ENCODE assay signal across 8 cellular contexts in the genomic region with DNA sequence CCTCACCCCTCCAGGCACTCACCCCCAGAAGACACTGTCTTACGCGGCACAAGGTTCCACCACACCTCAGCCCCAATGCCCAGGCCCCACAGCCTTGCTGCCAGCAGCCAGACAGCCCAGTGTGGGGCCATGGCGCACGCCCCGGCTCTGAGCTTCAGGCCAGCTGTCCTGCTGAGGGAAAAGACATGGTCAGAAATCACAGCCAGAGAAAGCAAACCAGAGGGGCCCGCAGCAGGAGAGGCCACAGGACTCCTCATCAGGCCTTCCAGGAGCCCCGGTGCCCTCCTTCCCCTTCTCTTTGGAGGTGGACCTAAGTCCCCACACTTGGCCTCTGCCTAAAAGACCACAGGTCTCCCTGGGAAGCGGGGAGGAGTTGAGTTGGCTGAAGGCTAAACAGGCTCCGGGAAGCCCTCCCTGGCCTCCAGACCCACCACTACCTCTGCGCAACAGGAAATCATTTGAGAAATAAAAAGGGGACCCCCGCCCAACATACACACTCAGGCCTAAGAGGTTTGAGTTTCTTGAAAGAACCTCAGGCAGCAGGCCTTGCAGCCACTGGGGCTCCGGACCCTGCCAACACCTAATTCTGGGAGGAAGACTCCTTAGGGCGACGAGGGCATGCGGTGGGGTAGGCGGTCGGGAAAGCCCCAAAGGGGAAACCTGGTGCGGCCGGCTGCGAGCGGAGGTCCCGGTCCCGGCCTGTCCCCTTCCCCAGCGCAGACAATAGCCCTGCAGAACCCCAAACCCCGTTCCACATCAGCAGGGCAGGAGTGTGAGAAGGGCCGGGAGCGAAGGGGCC. TPM values are rescaled to one million over a fixed set of nuclear protein-coding genes. Genes with fewer than 3 reads are reported as not detected.
DNase-seq lines count a peak whose midpoint lies in the region; ATAC-seq and TF ChIP-seq lines count a peak whose summit lies in the region.

No MANE protein-coding gene starts in this region.

- DNase-seq in heart right ventricle: no peak
- no peak for DNase-seq in left ventricle myocardium superior
- DNase-seq in RPMI7951 (ENCODE audit: low read depth): peak; percentile 24
- DNase-seq in dermis blood vessel endothelial cell: peak; percentile 32
- peak in 3 of 10 donors; percentile 32 to 37 (median 37) for DNase-seq in naive thymus-derived CD8-positive, alpha-beta T cell
- DNase-seq in T1000 (lab: John Stamatoyannopoulos, UW): no peak
- DNase-seq in HUDEP-2 (lab: John Stamatoyannopoulos, UW; ENCODE audit: unreplicated experiment in 76 of 76): no peak

- H3K27me3 ChIP-seq in heart right ventricle: peaks cover 0 to 56% (median 0%) of the 10 kb centered on the region in 7 donors

- H3K36me3 ChIP-seq in heart right ventricle: peaks cover 9 to 53% (median 38%) of the 10 kb centered on the region in 9 donors

- no peak for TF ChIP-seq CTCF in heart right ventricle (IDR thresholded peaks at IDR 0.05)

- peak in 1 of 8 donors; percentile 1 for ATAC-seq in heart right ventricle
- no peak for ATAC-seq in left ventricle myocardium superior
- ATAC-seq in naive thymus-derived CD8-positive, alpha-beta T cell: peak in 1 of 2 donors; percentile 13
- ATAC-seq in HG03196 (IDR thresholded peaks at IDR 0.05; ENCODE audit: unreplicated experiment): no peak

- H3K27ac ChIP-seq in heart right ventricle: peak overlapping the region; percentile 87 to 100 (median 100)

- H3K9me3 Mint-ChIP-seq in naive thymus-derived CD8-positive, alpha-beta T cell: no peaks in the 10 kb centered on the region

- H3K27ac Mint-ChIP-seq in naive thymus-derived CD8-positive, alpha-beta T cell: peak overlapping the region; percentile 79 to 89 (median 88)

- POLR2A ChIA-PET in naive thymus-derived CD8-positive, alpha-beta T cell (lab: Charles Lee): interaction anchor here (0.6 to 5.7 kb wide), 23 partner anchors 8 to 95 kb away, joined by 3 to 62 read pairs (median 5); a partner anchor contains a TSS

- H3K4me3 ChIP-seq in heart right ventricle: peak overlapping the region; percentile 72 to 100 (median 98)

- H3K4me3 Mint-ChIP-seq in naive thymus-derived CD8-positive, alpha-beta T cell: peak overlapping the region; percentile 81 to 93 (median 86)

- H3K4me1 Mint-ChIP-seq in naive thymus-derived CD8-positive, alpha-beta T cell: peaks cover 20 to 44% (median 40%) of the 10 kb centered on the region in 4 donors

- peaks cover 16 to 79% (median 64%) of the 10 kb centered on the region in 9 donors for H3K4me1 ChIP-seq in heart right ventricle

- WGBS in heart right ventricle, 2 donors: 18 to 19% methylated on average over 27 of the region's 27 CpGs

- H3K27me3 Mint-ChIP-seq in naive thymus-derived CD8-positive, alpha-beta T cell: no peaks in the 10 kb centered on the region

- peaks cover 0 to 18% (median 2%) of the 10 kb centered on the region in 3 donors for H3K36me3 Mint-ChIP-seq in naive thymus-derived CD8-positive, alpha-beta T cell

- H3K9me3 ChIP-seq in heart right ventricle: no peaks in the 10 kb centered on the region

- intact Hi-C loops in heart right ventricle (cut with DNase I): loop anchor here in 5 of 10 donors (2.0 to 5.0 kb wide), 4 partner anchors 39 to 49 kb away; no protein-coding TSS in a partner anchor
- intact Hi-C loops in left ventricle myocardium superior (cut with micrococcal nuclease): no loop called here

RNA-seq across cellular contexts. Expression of a gene that starts 1.9 kb away (rescaled TPM):
- total RNA-seq in heart right ventricle (10 to 100 TPM; 16.2 to 43.8 (median 24.5) TPM), left ventricle myocardium superior (17.0 TPM), dermis blood vessel endothelial cell (39.7 and 40.3 TPM in 2 replicates)
- 10 to 100 TPM; 14.1 to 18.0 TPM for polyA plus RNA-seq in heart right ventricle
- total RNA-seq in RPMI7951 (2014; rRNA removed; shearing (Covaris generic)): 30.3 and 41.0 TPM in 2 replicates
- 10 to 100 TPM; 35.6 to 38.6 TPM for total RNA-seq in naive thymus-derived CD8-positive, alpha-beta T cell
- 1 to 10 TPM; 1.9 to 2.8 (median 2.2) TPM for polyA plus RNA-seq in naive thymus-derived CD8-positive, alpha-beta T cell

RNA-seq across cellular contexts. Expression of a gene that starts 10.1 kb away (rescaled TPM):
- total RNA-seq in heart right ventricle: 10 to 100 TPM; 14.2 to 19.2 (median 15.9) TPM
- polyA plus RNA-seq in heart right ventricle: 10 to 100 TPM; 18.7 to 26.5 TPM
- 16.1 TPM for total RNA-seq in left ventricle myocardium superior
- total RNA-seq in RPMI7951 (2014; rRNA removed; shearing (Covaris generic)): 20.7 and 25.8 TPM in 2 replicates
- total RNA-seq in dermis blood vessel endothelial cell: 6.8 and 8.0 TPM in 2 replicates
- total RNA-seq in naive thymus-derived CD8-positive, alpha-beta T cell: 10 to 100 TPM; 13.5 to 14.2 TPM
- 10 to 100 TPM; 12.2 to 18.7 (median 16.2) TPM for polyA plus RNA-seq in naive thymus-derived CD8-positive, alpha-beta T cell

RNA-seq across cellular contexts. Expression of a gene that starts 24.1 kb away (rescaled TPM):
- 10 to 100 TPM in 7 of 10 donors, 1 to 10 TPM in 3; 2.6 to 40.0 (median 14.5) TPM for total RNA-seq in heart right ventricle
- polyA plus RNA-seq in heart right ventricle: 10 to 100 TPM in 1 of 2 donors, under 1 TPM in 1; 0.96 to 17.9 TPM
- 5.5 TPM for total RNA-seq in left ventricle myocardium superior
- 0.84 and 1.8 TPM in 2 replicates for total RNA-seq in RPMI7951 (2014; rRNA removed; shearing (Covaris generic))
- 1.1 and 1.5 TPM in 2 replicates for total RNA-seq in dermis blood vessel endothelial cell
- 10 to 100 TPM; 13.1 to 16.2 TPM for total RNA-seq in naive thymus-derived CD8-positive, alpha-beta T cell
- polyA plus RNA-seq in naive thymus-derived CD8-positive, alpha-beta T cell: under 1 TPM; 0.15 to 0.57 (median 0.27) TPM

RNA-seq across cellular contexts. Expression of a gene that starts 51.9 kb away (rescaled TPM):
- total RNA-seq in heart right ventricle (10 to 100 TPM in 8 of 10 donors, 1 to 10 TPM in 2; 7.4 to 18.3 (median 13.8) TPM), left ventricle myocardium superior (16.8 TPM), dermis blood vessel endothelial cell (14.0 and 24.9 TPM in 2 replicates)
- 1 to 10 TPM; 4.0 to 8.3 TPM for polyA plus RNA-seq in heart right ventricle
- total RNA-seq in RPMI7951 (2014; rRNA removed; shearing (Covaris generic)): 3.6 and 4.8 TPM in 2 replicates
- total RNA-seq in naive thymus-derived CD8-positive, alpha-beta T cell: 10 to 100 TPM; 40.0 to 41.1 TPM
- 10 to 100 TPM in 2 of 3 donors, 1 to 10 TPM in 1; 2.8 to 12.0 (median 11.4) TPM for polyA plus RNA-seq in naive thymus-derived CD8-positive, alpha-beta T cell

Comparison
In these comparisons a context has a peak if more than half of its experiments do, and no peak if none do; other contexts are left out.
1. DNase-seq: peak in RPMI7951 (single experiment) and dermis blood vessel endothelial cell (single experiment); none in heart right ventricle (0 of 2), left ventricle myocardium superior (single experiment), T1000 (single experiment) and HUDEP-2 (0 of 76).